In genomic region chr17:78032166-78032565, GRCh38 we compare ENCODE assay signal across 16 cellular contexts.
DNase-seq lines count a peak whose midpoint lies in the region; ATAC-seq and TF ChIP-seq lines count a peak whose summit lies in the region.
"Had no signal": no experiment of that assay in that cellular context is flagged by ENCODE, and none has a peak within 500 bp of the region (broad histone marks: within the 10 kb centered on the region; RNA-seq: fewer than 3 reads in every experiment).

No MANE protein-coding gene starts in this region.

- H3K4me1 ChIP-seq in GM23248 (ENCODE audit: insufficient read depth) (peaks cover 39% of the 10 kb centered on the region), SK-N-SH (ENCODE audit: control insufficient read depth in 1 of 2, insufficient read depth in 2 of 2, low read depth in 1 of 2, low read length in 1 of 2) (peaks cover 3 to 13% of the 10 kb centered on the region in 2 experiments), transverse colon (no peaks in the 10 kb centered on the region)

- peak overlapping the region; percentile 55 for H3K27ac Mint-ChIP-seq in progenitor cell of endocrine pancreas
- H3K27ac Mint-ChIP-seq: activated CD4-positive, alpha-beta memory T cell treated with anti-CD3 and anti-CD28 coated beads, Interleukin-2, amount 10 ng/mL, durations not matched to agents 7 days and 5 days; dendritic cell treated with granulocyte-macrophage colony-stimulating factor and Interleukin-4, amounts not matched to agents 40 ng/mL and 50 ng/mL, for 4 days; T-helper 2 cell treated with Interferon-gamma antibody and Interleukin-4, amounts not matched to agents 5 μg/mL and 100 μg/mL, for 36 hours had no signal

- TF ChIP-seq RAD21 in SK-N-SH (IDR thresholded peaks at IDR 0.05; ENCODE audit: low read length), result no peak

- TF ChIP-seq EP300 in SK-N-SH (IDR thresholded peaks at IDR 0.05; ENCODE audit: borderline replicate concordance in 1 of 2, low read depth in 1 of 2, low read length in 1 of 2) (no peak), transverse colon (IDR thresholded peaks at IDR 0.05; ENCODE audit: low read depth) (no peak)

- H3K9me3 Mint-ChIP-seq in progenitor cell of endocrine pancreas (ENCODE audit: low read depth), result no peaks in the 10 kb centered on the region
- H3K9me3 Mint-ChIP-seq: activated CD4-positive, alpha-beta memory T cell treated with anti-CD3 and anti-CD28 coated beads, Interleukin-2, amount 10 ng/mL, durations not matched to agents 7 days and 5 days; dendritic cell treated with granulocyte-macrophage colony-stimulating factor and Interleukin-4, amounts not matched to agents 40 ng/mL and 50 ng/mL, for 4 days; T-helper 2 cell treated with Interferon-gamma antibody and Interleukin-4, amounts not matched to agents 5 μg/mL and 100 μg/mL, for 36 hours had no signal

- H3K4me3 ChIP-seq in GM23248 (0 out of 2 replicates have a peak overlapping the region, but pooled peaks have one; percentile 2), SK-N-SH (ENCODE audit: low read depth in 2 of 2, low read length in 1 of 2) (no peak overlapping the region), epithelial cell of esophagus (ENCODE audit: low read length) (no peak overlapping the region), transverse colon (no peak overlapping the region)
- H3K4me3 ChIP-seq: skin epidermis had no signal

- no peaks in the 10 kb centered on the region for H3K36me3 ChIP-seq in GM23248 (ENCODE audit: low read depth)
- H3K36me3 ChIP-seq in SK-N-SH (replicated peaks in 1 of 2; ENCODE audit: control insufficient read depth in 1 of 2, insufficient read depth in 2 of 2, low read length in 1 of 2), result peaks cover 0 to 7% of the 10 kb centered on the region in 2 experiments
- H3K36me3 ChIP-seq in transverse colon, result peaks cover 0 to 17% (median 0%) of the 10 kb centered on the region in 4 donors

- no peak for TF ChIP-seq POLR2A in transverse colon (IDR thresholded peaks at IDR 0.05)

- no peak for ATAC-seq in left lobe of liver

- H3F3A ChIP-seq in GM23248 (ENCODE audit: insufficient read depth) (peaks cover 32% of the 10 kb centered on the region), SK-N-SH (replicated peaks; ENCODE audit: insufficient read depth) (peaks cover 12% of the 10 kb centered on the region)

- peak; percentile 85 for DNase-seq in GM23248
- DNase-seq in SK-N-SH, result no peak
- DNase-seq in epithelial cell of esophagus (ENCODE audit: low read depth), result peak; percentile 20
- no peak for DNase-seq in progenitor cell of endocrine pancreas (ENCODE audit: low spot score, unreplicated experiment)
- DNase-seq in left lobe of liver (ENCODE audit: low spot score), result no peak
- no peak for DNase-seq in stimulated activated CD4-positive, alpha-beta T cell treated with anti-CD3 and anti-CD28 coated beads, Interleukin-2, amount 100 ng/mL, for 24 hours
- DNase-seq in transverse colon, result no peak
- DNase-seq: activated CD4-positive, alpha-beta memory T cell treated with anti-CD3 and anti-CD28 coated beads, Interleukin-2, amount 10 ng/mL, durations not matched to agents 7 days and 5 days; activated naive CD4-positive, alpha-beta T cell; head of caudate nucleus; NCI-H146; NCI-H510A; RPMI8226 had no signal

- 0 to 3% methylated on average over 1 of the region's 1 CpG for WGBS in GM23248 (ENCODE audit: low coverage in 1 of 2, low lambda C conversion rate in 2 of 2, missing lambda C conversion rate in 2 of 2), 2 experiments
- WGBS in SK-N-SH (ENCODE audit: low lambda C conversion rate), result 47% methylated on average over 1 of the region's 1 CpG
- WGBS in transverse colon (ENCODE audit: low coverage in 1 of 2), 2 donors, result 85% methylated on average over 1 of the region's 1 CpG; no CpG with 5 or more reads in 1 of the 2 donors

- TF ChIP-seq CTCF in SK-N-SH (IDR thresholded peaks at IDR 0.05) (no peak), epithelial cell of esophagus (IDR thresholded peaks at IDR 0.05; ENCODE audit: insufficient read depth, low read depth, low read length, missing control alignments) (no peak), progenitor cell of endocrine pancreas (IDR thresholded peaks at IDR 0.05; ENCODE audit: unreplicated experiment) (no peak), transverse colon (IDR thresholded peaks at IDR 0.05) (no peak)

- H3K4me2 ChIP-seq in GM23248 (ENCODE audit: unreplicated experiment), result peak overlapping the region; percentile 71
- H3K4me2 ChIP-seq in SK-N-SH, result no peak overlapping the region

- H2AFZ ChIP-seq in GM23248 (peak overlapping the region; percentile 45), SK-N-SH (ENCODE audit: low read depth) (no peak overlapping the region)

- H3K79me2 ChIP-seq in GM23248 (ENCODE audit: insufficient read depth) (no peaks in the 10 kb centered on the region), SK-N-SH (ENCODE audit: insufficient read depth) (no peaks in the 10 kb centered on the region)

- H4K20me1 ChIP-seq in GM23248 (ENCODE audit: insufficient read depth) (no peaks in the 10 kb centered on the region), SK-N-SH (ENCODE audit: insufficient read depth) (no peaks in the 10 kb centered on the region)

- CTCF ChIA-PET in SK-N-SH (lab: Yijun Ruan, JAX), result interaction anchor here (1.2 to 3.6 kb wide), 7 partner anchors 9 to 148 kb away, joined by 3 to 33 read pairs (median 8); no protein-coding TSS in a partner anchor

- no peaks in the 10 kb centered on the region for H3K27me3 ChIP-seq in GM23248 (replicated peaks; ENCODE audit: insufficient read depth)
- no peaks in the 10 kb centered on the region for H3K27me3 ChIP-seq in SK-N-SH (ENCODE audit: insufficient read depth)
- H3K27me3 ChIP-seq in transverse colon, result no peaks in the 10 kb centered on the region

- H3K4me1 Mint-ChIP-seq in progenitor cell of endocrine pancreas (ENCODE audit: low read depth), result no peaks in the 10 kb centered on the region

- H3K27me3 Mint-ChIP-seq in progenitor cell of endocrine pancreas, result no peaks in the 10 kb centered on the region
- H3K27me3 Mint-ChIP-seq: activated CD4-positive, alpha-beta memory T cell treated with anti-CD3 and anti-CD28 coated beads, Interleukin-2, amount 10 ng/mL, durations not matched to agents 7 days and 5 days; dendritic cell treated with granulocyte-macrophage colony-stimulating factor and Interleukin-4, amounts not matched to agents 40 ng/mL and 50 ng/mL, for 4 days had no signal

- H3K27ac ChIP-seq in GM23248 (peak overlapping the region; percentile 62), SK-N-SH (ENCODE audit: low read depth in 2 of 2, low read length in 1 of 2) (peak overlapping the region; percentile 23 to 75; a peak in 3 of 4 replicates), transverse colon (no peak overlapping the region)

- H3K9me2 ChIP-seq in GM23248 (ENCODE audit: insufficient read depth) (no peaks in the 10 kb centered on the region), SK-N-SH (no peaks in the 10 kb centered on the region)

- intact Hi-C loops in transverse colon (cut with DNase I; ENCODE audit: low total_unique reads), result no loop called here

- H3K9me3 ChIP-seq in GM23248 (ENCODE audit: low read depth) (no peaks in the 10 kb centered on the region), SK-N-SH (no peaks in the 10 kb centered on the region), transverse colon (no peaks in the 10 kb centered on the region)

- H3K36me3 Mint-ChIP-seq in progenitor cell of endocrine pancreas (ENCODE audit: insufficient read depth), result peaks cover 9% of the 10 kb centered on the region

- POLR2A ChIA-PET in SK-N-SH (lab: Yijun Ruan, JAX), result interaction anchor here (2.5 kb wide), 1 partner anchor 9 kb away, joined by 5 read pairs; no protein-coding TSS in a partner anchor

- H3K4me3 Mint-ChIP-seq in progenitor cell of endocrine pancreas (ENCODE audit: low read depth), result no peak overlapping the region
- H3K4me3 Mint-ChIP-seq: activated CD4-positive, alpha-beta memory T cell treated with anti-CD3 and anti-CD28 coated beads, Interleukin-2, amount 10 ng/mL, durations not matched to agents 7 days and 5 days; dendritic cell treated with granulocyte-macrophage colony-stimulating factor and Interleukin-4, amounts not matched to agents 40 ng/mL and 50 ng/mL, for 4 days; T-helper 2 cell treated with Interferon-gamma antibody and Interleukin-4, amounts not matched to agents 5 μg/mL and 100 μg/mL, for 36 hours had no signal

- H3K9ac ChIP-seq in GM23248 (peak overlapping the region; percentile 20; the same call in 1 of the 2 replicates), SK-N-SH (no peak overlapping the region)

- in situ Hi-C loops in GM23248 (cut with MboI) (no loop called here), transverse colon (cut with MboI; ENCODE audit: low pct_ligation_motif_present in 1 of 4, low pct_unique_long_range_greater_than_20kb in 1 of 4, low sequenced_read_pairs in 3 of 4) (no loop called here)

TF ChIP-seq in SK-N-SH, 30 proteins besides CTCF, POLR2A, EP300 and RAD21:
- TF ChIP-seq MEF2A (IDR thresholded peaks at IDR 0.05; ENCODE audit: borderline replicate concordance, low read depth), result no peak
- TF ChIP-seq JUND (IDR thresholded peaks at IDR 0.05), result no peak
- peak; percentile 25; the same call in 1 of the 2 replicates for TF ChIP-seq TCF12 (IDR thresholded peaks at IDR 0.05)
- no peak for TF ChIP-seq IRF3 (IDR thresholded peaks at IDR 0.05; ENCODE audit: low read depth, low read length)
TF ChIP-seq in SK-N-SH: peak in this region for 1.

Comparison
In these comparisons a context has a peak if more than half of its experiments do, and no peak if none do; other contexts are left out.
1. DNase-seq: peak in GM23248 (single experiment) and epithelial cell of esophagus (single experiment); none in SK-N-SH (single experiment), progenitor cell of endocrine pancreas (single experiment), left lobe of liver (single experiment), stimulated activated CD4-positive, alpha-beta T cell treated with anti-CD3 and anti-CD28 coated beads, Interleukin-2, amount 100 ng/mL, for 24 hours (0 of 2) and transverse colon (single experiment).
2. H3K27ac ChIP-seq: peak in GM23248 (single experiment) and SK-N-SH (2 of 2); none in transverse colon (0 of 4).